In genomic region chr2:227783404-227784138, GRCh38 we compare ENCODE assay signal across 8 cellular contexts. TPM values are rescaled to one million over a fixed set of nuclear protein-coding genes. Genes with fewer than 3 reads are reported as not detected.
DNase-seq lines count a peak whose midpoint lies in the region; ATAC-seq and TF ChIP-seq lines count a peak whose summit lies in the region.
"Had no signal": no experiment of that assay in that cellular context is flagged by ENCODE, and none has a peak within 500 bp of the region (broad histone marks: within the 10 kb centered on the region; RNA-seq: fewer than 3 reads in every experiment).

No MANE protein-coding gene starts in this region.

- ATAC-seq in GM19023 (IDR thresholded peaks at IDR 0.05; ENCODE audit: unreplicated experiment) (peak; percentile 97), HG02678 (IDR thresholded peaks at IDR 0.05; ENCODE audit: unreplicated experiment) (peak; percentile 95), gastroesophageal sphincter (no peak)

- H3K36me3 ChIP-seq in OCI-LY3 (replicated peaks; ENCODE audit: low read depth, low read length) (no peaks in the 10 kb centered on the region), gastroesophageal sphincter (no peaks in the 10 kb centered on the region)

- DNase-seq in pons (ENCODE audit: low spot score) (peak; percentile 69), anterior cingulate cortex (lab: John Stamatoyannopoulos, UW) (no peak), A172 (ENCODE audit: low spot score) (no peak)

- no peaks in the 10 kb centered on the region for H3K79me2 ChIP-seq in OCI-LY3 (ENCODE audit: low read length)

- H3K27ac ChIP-seq in OCI-LY3 (ENCODE audit: low read length) = no peak overlapping the region
- H3K27ac ChIP-seq in gastroesophageal sphincter = no peak overlapping the region

- peak overlapping the region; percentile 57 for H3K4me2 ChIP-seq in OCI-LY3 (ENCODE audit: low read length)

- H3K4me3 ChIP-seq in OCI-LY3 (ENCODE audit: low read length) = peak overlapping the region; percentile 53
- H3K4me3 ChIP-seq in gastroesophageal sphincter = peak overlapping the region in 1 of 2 donors; percentile 18

- WGBS in gastroesophageal sphincter (ENCODE audit: low coverage in 1 of 2), 2 donors = 77 to 80% methylated on average over 10 to 12 of the region's 12 CpGs

- no peaks in the 10 kb centered on the region for H3K9me3 ChIP-seq in OCI-LY3 (ENCODE audit: insufficient read depth, low read length)
- no peaks in the 10 kb centered on the region for H3K9me3 ChIP-seq in gastroesophageal sphincter

- H3K9ac ChIP-seq in OCI-LY3 (ENCODE audit: low read length) = no peak overlapping the region

- TF ChIP-seq CTCF in OCI-LY3 (IDR thresholded peaks at IDR 0.05; ENCODE audit: low read depth, low read length) (no peak), gastroesophageal sphincter (IDR thresholded peaks at IDR 0.05) (no peak)

- TF ChIP-seq EP300 in gastroesophageal sphincter (IDR thresholded peaks at IDR 0.05) = no peak

- TF ChIP-seq POLR2A in gastroesophageal sphincter (IDR thresholded peaks at IDR 0.05) = no peak

- H3K27me3 ChIP-seq in OCI-LY3 (ENCODE audit: low read depth, low read length) = no peaks in the 10 kb centered on the region
- peaks cover 11% of the 10 kb centered on the region for H3K27me3 ChIP-seq in gastroesophageal sphincter

- no peak overlapping the region; the same call in 1 of the 2 replicates for H2AFZ ChIP-seq in OCI-LY3 (ENCODE audit: low read depth, low read length)

- H4K20me1 ChIP-seq in OCI-LY3 (ENCODE audit: insufficient read depth, low read length) = no peaks in the 10 kb centered on the region

- no peaks in the 10 kb centered on the region for H3K4me1 ChIP-seq in OCI-LY3 (ENCODE audit: low read length)
- H3K4me1 ChIP-seq in gastroesophageal sphincter = no peaks in the 10 kb centered on the region

RNA-seq across cellular contexts. Expression of gene CCL20, which starts 30.1 kb away (rescaled TPM):
- 1 to 10 TPM in 1 of 4 donors, not detected in 3; 3.1 TPM for total RNA-seq in gastroesophageal sphincter
- not detected in 2 replicates for total RNA-seq in A172 (2014; rRNA removed; shearing (Covaris generic))
- total RNA-seq: natural killer cell treated with Interleukin-12 subunit alpha and Interleukin-12 subunit beta and Interleukin-15 and Interleukin-18, amount 100 ng/mL, for 72 hours had no signal

RNA-seq across cellular contexts. Expression of gene SCYGR8, which starts 37.9 kb away (rescaled TPM):
- total RNA-seq in gastroesophageal sphincter = not detected
- total RNA-seq in A172 (2014; rRNA removed; shearing (Covaris generic)) = not detected in 2 replicates
- total RNA-seq: natural killer cell treated with Interleukin-12 subunit alpha and Interleukin-12 subunit beta and Interleukin-15 and Interleukin-18, amount 100 ng/mL, for 72 hours had no signal

RNA-seq across cellular contexts. Expression of gene SCYGR7, which starts 55.4 kb away (rescaled TPM):
- total RNA-seq in gastroesophageal sphincter = not detected
- total RNA-seq in A172 (2014; rRNA removed; shearing (Covaris generic)) = not detected in 2 replicates
- total RNA-seq: natural killer cell treated with Interleukin-12 subunit alpha and Interleukin-12 subunit beta and Interleukin-15 and Interleukin-18, amount 100 ng/mL, for 72 hours had no signal

RNA-seq across cellular contexts. Expression of gene SCYGR6, which starts 59.0 kb away (rescaled TPM):
- total RNA-seq in gastroesophageal sphincter = not detected
- not detected in 2 replicates for total RNA-seq in A172 (2014; rRNA removed; shearing (Covaris generic))
- total RNA-seq: natural killer cell treated with Interleukin-12 subunit alpha and Interleukin-12 subunit beta and Interleukin-15 and Interleukin-18, amount 100 ng/mL, for 72 hours had no signal
